15 cellular contexts compared by ENCODE assay signal in genomic region chr13:62320731-62321130, GRCh38.
"Had no signal": no experiment of that assay in that cellular context is flagged by ENCODE, and none has a peak within 500 bp of the region (broad histone marks: within the 10 kb centered on the region; RNA-seq: fewer than 3 reads in every experiment).

No MANE protein-coding gene starts in this region.

- H3K4me3 ChIP-seq: adrenal gland, lung, spleen, thoracic aorta, upper lobe of right lung had no signal

- ATAC-seq: activated naive CD4-positive, alpha-beta T cell treated with anti-CD3 and anti-CD28 coated beads, Interleukin-2, amount 50 U/mL, for 72 hours; upper lobe of right lung had no signal

- H3K36me3 ChIP-seq: adrenal gland, spleen, thoracic aorta, upper lobe of right lung had no signal

- H3K27ac ChIP-seq: adrenal gland, spleen, thoracic aorta, upper lobe of right lung had no signal

- DNase-seq: activated CD4-positive, alpha-beta T cell treated with anti-CD3 and anti-CD28 coated beads, Interleukin-2, amount 50 U/mL, for 48 hours; activated gamma-delta T cell treated with Interleukin-2 at 50 U/mL for 16 hours; activated T-cell treated with anti-CD3 and anti-CD28 coated beads for 4 hours; adrenal gland; effector CD4-positive, alpha-beta T cell; islet precursor cell; nephron progenitor cell; occipital lobe; retina; spleen; stimulated activated naive B cell treated with anti-CD40 and anti-IgM and Interleukin-4, amounts not matched to agents 10 μg/mL and 1 μg/mL and 100 μg/mL, for 72 hours; upper lobe of right lung had no signal

- H3K9me3 ChIP-seq: adrenal gland, spleen, thoracic aorta, upper lobe of right lung had no signal

- H3K27me3 ChIP-seq: adrenal gland, spleen, upper lobe of right lung had no signal

- H3K4me1 ChIP-seq: adrenal gland, spleen, upper lobe of right lung had no signal
